Comparison of ENCODE assay signal across 23 cellular contexts in genomic region chr3:160618363-160618762, GRCh38. TPM values are rescaled to one million over a fixed set of nuclear protein-coding genes. Genes with fewer than 3 reads are reported as not detected.
A peak's percentile ranks its signal among the peaks of the same experiment; 100 is the strongest.
DNase-seq lines count a peak whose midpoint lies in the region; ATAC-seq and TF ChIP-seq lines count a peak whose summit lies in the region.
"Had no signal": no experiment of that assay in that cellular context is flagged by ENCODE, and none has a peak within 500 bp of the region (broad histone marks: within the 10 kb centered on the region; RNA-seq: fewer than 3 reads in every experiment).

No MANE protein-coding gene starts in this region.

- peaks cover 29% of the 10 kb centered on the region for H3K4me1 ChIP-seq in Caco-2
- H3K4me1 ChIP-seq in fibroblast of lung (ENCODE audit: control insufficient read depth, extremely low read depth, insufficient read depth, low read length), result no peaks in the 10 kb centered on the region
- no peaks in the 10 kb centered on the region for H3K4me1 ChIP-seq in osteoblast (ENCODE audit: insufficient read depth, low read length)
- H3K4me1 ChIP-seq in suprapubic skin, result no peaks in the 10 kb centered on the region
- H3K4me1 ChIP-seq: tibial artery had no signal

- no peaks in the 10 kb centered on the region for H3K9me3 ChIP-seq in Caco-2
- no peaks in the 10 kb centered on the region for H3K9me3 ChIP-seq in fibroblast of lung (ENCODE audit: control insufficient read depth, insufficient read depth, low read depth, low read length)
- H3K9me3 ChIP-seq in osteoblast (ENCODE audit: low read depth, low read length), result no peaks in the 10 kb centered on the region
- H3K9me3 ChIP-seq in suprapubic skin, result no peaks in the 10 kb centered on the region
- H3K9me3 ChIP-seq: gastrocnemius medialis, tibial artery had no signal

- H3K27ac Mint-ChIP-seq in Caco-2 (ENCODE audit: unreplicated experiment), result peak overlapping the region; percentile 29
- no peak overlapping the region for H3K27ac Mint-ChIP-seq in activated CD8-positive, alpha-beta T cell treated with anti-CD3 and anti-CD28 coated beads, Interleukin-2, amount 10 ng/mL, durations not matched to agents 7 days and 5 days
- H3K27ac Mint-ChIP-seq: GM23338; stimulated activated naive B cell treated with anti-CD40 and anti-IgM and Interleukin-4, amounts not matched to agents 10 μg/mL and 1 μg/mL and 100 μg/mL, for 72 hours; T-helper 17 cell had no signal

- ATAC-seq in activated CD8-positive, alpha-beta T cell treated with anti-CD3 and anti-CD28 coated beads, Interleukin-2, amount 10 ng/mL, durations not matched to agents 7 days and 5 days, result no peak
- ATAC-seq: GM12878; right cardiac atrium; stimulated activated naive B cell treated with anti-CD40 and anti-IgM and Interleukin-4, amounts not matched to agents 10 μg/mL and 1 μg/mL and 100 μg/mL, for 72 hours; T-helper 17 cell had no signal

- no peaks in the 10 kb centered on the region for H3K36me3 Mint-ChIP-seq in Caco-2 (ENCODE audit: insufficient read depth, unreplicated experiment)
- H3K36me3 Mint-ChIP-seq in activated CD8-positive, alpha-beta T cell treated with anti-CD3 and anti-CD28 coated beads, Interleukin-2, amount 10 ng/mL, durations not matched to agents 7 days and 5 days (ENCODE audit: low read depth), result no peaks in the 10 kb centered on the region
- H3K36me3 Mint-ChIP-seq: stimulated activated naive B cell treated with anti-CD40 and anti-IgM and Interleukin-4, amounts not matched to agents 10 μg/mL and 1 μg/mL and 100 μg/mL, for 72 hours had no signal

- H3K27me3 Mint-ChIP-seq in Caco-2 (ENCODE audit: insufficient read depth, unreplicated experiment), result peaks cover 4% of the 10 kb centered on the region
- H3K27me3 Mint-ChIP-seq in activated CD8-positive, alpha-beta T cell treated with anti-CD3 and anti-CD28 coated beads, Interleukin-2, amount 10 ng/mL, durations not matched to agents 7 days and 5 days (ENCODE audit: low read depth), result peaks cover 14% of the 10 kb centered on the region

- TF ChIP-seq EP300 in suprapubic skin (IDR thresholded peaks at IDR 0.05), result no peak

- H3K9me3 Mint-ChIP-seq in Caco-2 (ENCODE audit: unreplicated experiment), result no peaks in the 10 kb centered on the region
- H3K9me3 Mint-ChIP-seq in activated CD8-positive, alpha-beta T cell treated with anti-CD3 and anti-CD28 coated beads, Interleukin-2, amount 10 ng/mL, durations not matched to agents 7 days and 5 days (ENCODE audit: insufficient read depth), result no peaks in the 10 kb centered on the region
- H3K9me3 Mint-ChIP-seq: GM23338; stimulated activated naive B cell treated with anti-CD40 and anti-IgM and Interleukin-4, amounts not matched to agents 10 μg/mL and 1 μg/mL and 100 μg/mL, for 72 hours had no signal

- H3K27ac ChIP-seq in fibroblast of lung (ENCODE audit: insufficient read depth, low read length) (no peak overlapping the region), osteoblast (ENCODE audit: low read depth, low read length) (no peak overlapping the region), suprapubic skin (no peak overlapping the region)
- H3K27ac ChIP-seq: cardiac muscle cell, dorsolateral prefrontal cortex, tibial artery had no signal

- intact Hi-C loops in Caco-2 (cut with micrococcal nuclease; ENCODE audit: unreplicated experiment), result loop anchor here (5.0 kb wide), 1 partner anchor 41 kb away; no protein-coding TSS in a partner anchor

- H3K27me3 ChIP-seq in Caco-2 (replicated peaks; ENCODE audit: control insufficient read depth, insufficient read depth, low read length), result no peaks in the 10 kb centered on the region
- H3K27me3 ChIP-seq in fibroblast of lung (ENCODE audit: control insufficient read depth, insufficient read depth, low read length), result no peaks in the 10 kb centered on the region
- H3K27me3 ChIP-seq in osteoblast (ENCODE audit: insufficient read depth, low read length), result peaks cover 3% of the 10 kb centered on the region
- peaks cover 4% of the 10 kb centered on the region for H3K27me3 ChIP-seq in suprapubic skin
- H3K27me3 ChIP-seq: cardiac muscle cell, dorsolateral prefrontal cortex, gastrocnemius medialis, tibial artery had no signal

- H3K4me3 ChIP-seq in Caco-2 (ENCODE audit: low read depth, low read length) (no peak overlapping the region), LNCaP clone FGC (ENCODE audit: low read depth, low read length) (no peak overlapping the region), fibroblast of lung (replicated peaks in 1 of 4; ENCODE audit: control extremely low read depth in 1 of 4, insufficient read depth in 1 of 4, low read depth in 3 of 4, low read length in 4 of 4) (no peak overlapping the region), osteoblast (ENCODE audit: insufficient read depth, low read length) (no peak overlapping the region), suprapubic skin (no peak overlapping the region)
- H3K4me3 ChIP-seq: cardiac muscle cell, dorsolateral prefrontal cortex, gastrocnemius medialis, GM12878, GM23338, tibial artery had no signal

- no peak for TF ChIP-seq POLR2A in suprapubic skin (IDR thresholded peaks at IDR 0.05)

- no peak for DNase-seq in Caco-2
- peak; percentile 15 for DNase-seq in LNCaP clone FGC (ENCODE audit: low read depth)
- no peak for DNase-seq in fibroblast of lung (ENCODE audit: low read depth in 2 of 2)
- DNase-seq in osteoblast (ENCODE audit: insufficient read length, low spot score, missing footprints), result no peak
- no peak for DNase-seq in stimulated activated CD4-positive, alpha-beta T cell treated with anti-CD3 and anti-CD28 coated beads, Interleukin-4, amount 100 ng/mL, for 24 hours
- no peak for DNase-seq in NK-92 treated with Interleukin-12 subunit alpha and Interleukin-12 subunit beta, amount 100 ng/mL, for 24 hours (lab: John Stamatoyannopoulos, UW)
- no peak for DNase-seq in activated CD8-positive, alpha-beta T cell treated with anti-CD3 and anti-CD28 coated beads, Interleukin-2, amount 10 ng/mL, durations not matched to agents 7 days and 5 days
- DNase-seq in suprapubic skin (ENCODE audit: low spot score in 2 of 2), result no peak
- DNase-seq: activated gamma-delta T cell; DMS153; dorsolateral prefrontal cortex; gastrocnemius medialis; NCI-H146; NCI-H2171 treated with DMSO at 0.1 percent for 48 hours; stimulated activated naive B cell treated with anti-CD40 and anti-IgM and Interleukin-4, amounts not matched to agents 10 μg/mL and 1 μg/mL and 100 μg/mL, for 72 hours; T-helper 17 cell; tibial artery had no signal

- H3K79me2 ChIP-seq in fibroblast of lung (ENCODE audit: control insufficient read depth, insufficient read depth, low read length) (no peaks in the 10 kb centered on the region), osteoblast (ENCODE audit: insufficient read depth, low read length) (no peaks in the 10 kb centered on the region)

- BruUV-seq in Caco-2 (replicated peaks; lab: Mats Ljungman, UMichigan), result no TSS peak

- WGBS in suprapubic skin, result 69% methylated on average over 4 of the region's 4 CpGs

- CTCF ChIA-PET in Caco-2 (lab: Charles Lee), result interaction anchor here (1.6 kb wide), 1 partner anchor 59 kb away, joined by 8 read pairs; the partner anchor contains the start of gene ARL14
- CTCF ChIA-PET in activated CD8-positive, alpha-beta T cell treated with anti-CD3 and anti-CD28 coated beads, Interleukin-2, amount 10 ng/mL, durations not matched to agents 7 days and 5 days (lab: Charles Lee), result no interaction called here

- H3K9ac ChIP-seq in fibroblast of lung (ENCODE audit: insufficient read depth, low read length), result no peak overlapping the region

- no peaks in the 10 kb centered on the region for H4K20me1 ChIP-seq in fibroblast of lung (ENCODE audit: control insufficient read depth, extremely low read depth, insufficient read depth, low read length)
- H4K20me1 ChIP-seq in osteoblast (ENCODE audit: insufficient read depth, low read length), result no peaks in the 10 kb centered on the region

- POLR2A ChIA-PET in Caco-2 (lab: Charles Lee), result interaction anchor here (0.6 kb wide), 1 partner anchor 212 kb away, joined by 4 read pairs; no protein-coding TSS in a partner anchor
- POLR2A ChIA-PET in activated CD8-positive, alpha-beta T cell treated with anti-CD3 and anti-CD28 coated beads, Interleukin-2, amount 10 ng/mL, durations not matched to agents 7 days and 5 days (lab: Charles Lee), result no interaction called here

- H3K36me3 ChIP-seq in Caco-2 (ENCODE audit: control insufficient read depth, insufficient read depth, low read length) (no peaks in the 10 kb centered on the region), fibroblast of lung (ENCODE audit: control insufficient read depth, insufficient read depth, low read length) (no peaks in the 10 kb centered on the region), osteoblast (ENCODE audit: insufficient read depth, low read length) (no peaks in the 10 kb centered on the region), suprapubic skin (no peaks in the 10 kb centered on the region)
- H3K36me3 ChIP-seq: cardiac muscle cell, gastrocnemius medialis, tibial artery had no signal

- peak overlapping the region; percentile 37 for H2AFZ ChIP-seq in fibroblast of lung (ENCODE audit: low read length)
- peak overlapping the region; percentile 12 for H2AFZ ChIP-seq in osteoblast (ENCODE audit: low read length)
- H2AFZ ChIP-seq: GM23338 had no signal

- TF ChIP-seq CTCF in Caco-2 (IDR thresholded peaks at IDR 0.05; ENCODE audit: insufficient read depth in 1 of 2, low read depth in 1 of 2, low read length in 1 of 2, severe bottlenecking in 1 of 2, unreplicated experiment in 1 of 2) (no peak), LNCaP clone FGC (IDR thresholded peaks at IDR 0.05; ENCODE audit: control insufficient read depth, extremely low read depth, insufficient read depth) (no peak), fibroblast of lung (conservative IDR thresholded peaks at IDR 0.05 in 1 of 2, IDR thresholded peaks at IDR 0.05 in 1 of 2; ENCODE audit: low read depth in 1 of 2, low read length in 2 of 2) (no peak), osteoblast (IDR thresholded peaks at IDR 0.05; ENCODE audit: extremely low read depth, low read depth, low read length) (no peak), suprapubic skin (IDR thresholded peaks at IDR 0.05) (no peak)

- no peaks in the 10 kb centered on the region for H3K4me1 Mint-ChIP-seq in Caco-2 (ENCODE audit: low read depth, unreplicated experiment)
- no peaks in the 10 kb centered on the region for H3K4me1 Mint-ChIP-seq in activated CD8-positive, alpha-beta T cell treated with anti-CD3 and anti-CD28 coated beads, Interleukin-2, amount 10 ng/mL, durations not matched to agents 7 days and 5 days (ENCODE audit: low read depth)
- H3K4me1 Mint-ChIP-seq: GM23338; stimulated activated naive B cell treated with anti-CD40 and anti-IgM and Interleukin-4, amounts not matched to agents 10 μg/mL and 1 μg/mL and 100 μg/mL, for 72 hours; T-helper 17 cell had no signal

- no peak overlapping the region for H3K4me2 ChIP-seq in fibroblast of lung (ENCODE audit: extremely low read depth, insufficient read depth, low read length)
- H3K4me2 ChIP-seq in osteoblast (ENCODE audit: insufficient read depth, low read length), result peak overlapping the region; percentile 23
- H3K4me2 ChIP-seq: GM23338 had no signal

- no peak overlapping the region for H3K4me3 Mint-ChIP-seq in Caco-2 (ENCODE audit: unreplicated experiment)
- no peak overlapping the region for H3K4me3 Mint-ChIP-seq in activated CD8-positive, alpha-beta T cell treated with anti-CD3 and anti-CD28 coated beads, Interleukin-2, amount 10 ng/mL, durations not matched to agents 7 days and 5 days
- H3K4me3 Mint-ChIP-seq: GM23338; stimulated activated naive B cell treated with anti-CD40 and anti-IgM and Interleukin-4, amounts not matched to agents 10 μg/mL and 1 μg/mL and 100 μg/mL, for 72 hours; T-helper 17 cell had no signal

RNA-seq across cellular contexts. Expression of gene KPNA4, which starts 53.0 kb away (rescaled TPM):
- total RNA-seq in Caco-2 (2022), result 53.5 and 60.5 TPM in 2 replicates
- total RNA-seq in fibroblast of lung, result 34.7 and 38.8 TPM in 2 replicates
- polyA plus RNA-seq in fibroblast of lung, result 33.0 and 36.6 TPM in 2 replicates
- 24.8 and 24.9 TPM in 2 replicates for polyA plus RNA-seq in fibroblast of lung (2012)
- 17.0 and 20.2 TPM in 2 replicates for polyA minus RNA-seq in fibroblast of lung (ENCODE audit: low replicate concordance)
- total RNA-seq in osteoblast, result 40.9 and 45.1 TPM in 2 replicates
- total RNA-seq in activated CD8-positive, alpha-beta T cell treated with anti-CD3 and anti-CD28 coated beads, Interleukin-2, amount 10 ng/mL, durations not matched to agents 7 days and 5 days, result 10 to 100 TPM; 36.7 to 46.3 TPM
- 10 to 100 TPM; 23.9 to 35.0 (median 29.4) TPM for total RNA-seq in suprapubic skin

RNA-seq across cellular contexts. Expression of gene ARL14, which starts 58.6 kb away (rescaled TPM):
- total RNA-seq in Caco-2 (2022), result 0.81 and 0.84 TPM in 2 replicates
- not detected in 2 replicates for total RNA-seq in fibroblast of lung
- polyA plus RNA-seq in fibroblast of lung, result not detected in 2 replicates
- polyA plus RNA-seq in fibroblast of lung (2012), result not detected in 2 replicates
- polyA minus RNA-seq in fibroblast of lung (ENCODE audit: low replicate concordance), result not detected in 2 replicates
- total RNA-seq in osteoblast, result not detected in 2 replicates
- not detected for total RNA-seq in activated CD8-positive, alpha-beta T cell treated with anti-CD3 and anti-CD28 coated beads, Interleukin-2, amount 10 ng/mL, durations not matched to agents 7 days and 5 days
- total RNA-seq in suprapubic skin, result not detected
- total RNA-seq: cardiac muscle cell, dorsolateral prefrontal cortex, epithelial cell of proximal tubule, gastrocnemius medialis, GM12878, GM23338, right cardiac atrium, SK-MEL-5, T-helper 17 cell had no signal
- polyA plus RNA-seq: cardiac muscle cell, GM23338 had no signal
